In genomic region chr11:73335204-73335923, GRCh38 we compare ENCODE assay signal across 8 cellular contexts. TPM values are rescaled to one million over a fixed set of nuclear protein-coding genes. Genes with fewer than 3 reads are reported as not detected.
DNase-seq lines count a peak whose midpoint lies in the region; ATAC-seq and TF ChIP-seq lines count a peak whose summit lies in the region.

No MANE protein-coding gene starts in this region.

- peak; percentile 96 to 99 for TF ChIP-seq CTCF in GM23338 (conservative IDR thresholded peaks at IDR 0.05; ENCODE audit: low read depth in 2 of 2)
- peak; percentile 99 for TF ChIP-seq CTCF in left lung (IDR thresholded peaks at IDR 0.05)

- H3K9me3 Mint-ChIP-seq in GM23338: no peaks in the 10 kb centered on the region

- H3F3A ChIP-seq in GM23338 (replicated peaks; ENCODE audit: low read depth): 0 out of 2 replicates have a peak, but pooled peaks cover 5% of the 10 kb centered on the region

- H3K4me3 ChIP-seq in ACC112 (ENCODE audit: low read depth, low read length) (no peak overlapping the region), GM23338 (no peak overlapping the region), left lung (no peak overlapping the region)

- H3K9me3 ChIP-seq in left lung: no peaks in the 10 kb centered on the region

- H4K20me1 ChIP-seq in GM23338 (replicated peaks; ENCODE audit: insufficient read depth): peaks cover 20% of the 10 kb centered on the region

- peaks cover 51% of the 10 kb centered on the region for H3K27me3 Mint-ChIP-seq in GM23338 (ENCODE audit: insufficient read depth, low read depth, poor library complexity)

- H3K9me2 ChIP-seq in GM23338 (ENCODE audit: insufficient read depth): no peaks in the 10 kb centered on the region

- H3K36me3 Mint-ChIP-seq in GM23338 (ENCODE audit: low read depth): no peaks in the 10 kb centered on the region

- H3K27me3 ChIP-seq in ACC112 (ENCODE audit: insufficient read depth, low read length): no peaks in the 10 kb centered on the region
- H3K27me3 ChIP-seq in GM23338 (ENCODE audit: insufficient read depth): peaks cover 39% of the 10 kb centered on the region
- H3K27me3 ChIP-seq in left lung: no peaks in the 10 kb centered on the region

- ATAC-seq in GM23338 (peak; percentile 38), left lung (peak; percentile 90), HG02571 (IDR thresholded peaks at IDR 0.05; ENCODE audit: unreplicated experiment) (no peak)

- H3K79me2 ChIP-seq in ACC112 (ENCODE audit: control insufficient read depth, insufficient read depth, low read length, unreplicated experiment) (peaks cover 55% of the 10 kb centered on the region), GM23338 (replicated peaks; ENCODE audit: insufficient read depth) (no peaks in the 10 kb centered on the region)

- H3K27ac Mint-ChIP-seq in GM23338: no peak overlapping the region

- H2AFZ ChIP-seq in ACC112 (ENCODE audit: low read length, unreplicated experiment) (no peak overlapping the region), GM23338 (no peak overlapping the region)

- H3K36me3 ChIP-seq in ACC112 (ENCODE audit: insufficient read depth, low read length) (no peaks in the 10 kb centered on the region), GM23338 (ENCODE audit: insufficient read depth) (no peaks in the 10 kb centered on the region), left lung (peaks cover 0 to 3% of the 10 kb centered on the region in 2 donors)

- H3K4me3 Mint-ChIP-seq in GM23338: no peak overlapping the region

- H3K4me1 ChIP-seq in ACC112 (ENCODE audit: control insufficient read depth, insufficient read depth, low read length, unreplicated experiment): peaks cover 54% of the 10 kb centered on the region
- H3K4me1 ChIP-seq in GM23338 (ENCODE audit: insufficient read depth): peaks cover 48% of the 10 kb centered on the region
- H3K4me1 ChIP-seq in left lung: peaks cover 37 to 49% of the 10 kb centered on the region in 2 donors

- peak overlapping the region; percentile 24; the same call in 1 of the 2 replicates for H3K4me2 ChIP-seq in GM23338

- peak; percentile 86 for DNase-seq in GM23338 (ENCODE audit: low spot score)
- DNase-seq in NCI-H446 treated with DMSO at 0.1 percent for 48 hours (lab: John Stamatoyannopoulos, UW): peak; percentile 75
- peak; percentile 82 for DNase-seq in activated CD4-positive, CD25-positive, alpha-beta regulatory T cell treated with anti-CD3 and anti-CD28 coated beads, Interleukin-2, amount 50 U/mL, for 72 hours
- peak; percentile 90 for DNase-seq in cerebellar cortex (ENCODE audit: low spot score)
- DNase-seq in left lung: peak; percentile 76 to 94
- peak; percentile 81 to 82 for DNase-seq in stimulated activated CD4-positive, alpha-beta T cell treated with anti-CD3 and anti-CD28 coated beads, Interleukin-2, amount 100 ng/mL, for 48 hours

- peak overlapping the region; percentile 77 for H3K27ac ChIP-seq in ACC112 (ENCODE audit: low read depth, low read length)
- H3K27ac ChIP-seq in GM23338 (ENCODE audit: low read depth): no peak overlapping the region
- peak overlapping the region; percentile 49 to 78 for H3K27ac ChIP-seq in left lung

- intact Hi-C loops in left lung (cut with DNase I): no loop called here

- peaks cover 49% of the 10 kb centered on the region for H3K4me1 Mint-ChIP-seq in GM23338

TF ChIP-seq in GM23338, 12 proteins besides CTCF, POLR2A, EP300 and RAD21 (continues in another document):
- no peak for TF ChIP-seq STAT1 (IDR thresholded peaks at IDR 0.05; ENCODE audit: unreplicated experiment)
- TF ChIP-seq EZH2phosphoT487 (IDR thresholded peaks at IDR 0.05; ENCODE audit: unreplicated experiment): no peak
- TF ChIP-seq, protein P1, sequence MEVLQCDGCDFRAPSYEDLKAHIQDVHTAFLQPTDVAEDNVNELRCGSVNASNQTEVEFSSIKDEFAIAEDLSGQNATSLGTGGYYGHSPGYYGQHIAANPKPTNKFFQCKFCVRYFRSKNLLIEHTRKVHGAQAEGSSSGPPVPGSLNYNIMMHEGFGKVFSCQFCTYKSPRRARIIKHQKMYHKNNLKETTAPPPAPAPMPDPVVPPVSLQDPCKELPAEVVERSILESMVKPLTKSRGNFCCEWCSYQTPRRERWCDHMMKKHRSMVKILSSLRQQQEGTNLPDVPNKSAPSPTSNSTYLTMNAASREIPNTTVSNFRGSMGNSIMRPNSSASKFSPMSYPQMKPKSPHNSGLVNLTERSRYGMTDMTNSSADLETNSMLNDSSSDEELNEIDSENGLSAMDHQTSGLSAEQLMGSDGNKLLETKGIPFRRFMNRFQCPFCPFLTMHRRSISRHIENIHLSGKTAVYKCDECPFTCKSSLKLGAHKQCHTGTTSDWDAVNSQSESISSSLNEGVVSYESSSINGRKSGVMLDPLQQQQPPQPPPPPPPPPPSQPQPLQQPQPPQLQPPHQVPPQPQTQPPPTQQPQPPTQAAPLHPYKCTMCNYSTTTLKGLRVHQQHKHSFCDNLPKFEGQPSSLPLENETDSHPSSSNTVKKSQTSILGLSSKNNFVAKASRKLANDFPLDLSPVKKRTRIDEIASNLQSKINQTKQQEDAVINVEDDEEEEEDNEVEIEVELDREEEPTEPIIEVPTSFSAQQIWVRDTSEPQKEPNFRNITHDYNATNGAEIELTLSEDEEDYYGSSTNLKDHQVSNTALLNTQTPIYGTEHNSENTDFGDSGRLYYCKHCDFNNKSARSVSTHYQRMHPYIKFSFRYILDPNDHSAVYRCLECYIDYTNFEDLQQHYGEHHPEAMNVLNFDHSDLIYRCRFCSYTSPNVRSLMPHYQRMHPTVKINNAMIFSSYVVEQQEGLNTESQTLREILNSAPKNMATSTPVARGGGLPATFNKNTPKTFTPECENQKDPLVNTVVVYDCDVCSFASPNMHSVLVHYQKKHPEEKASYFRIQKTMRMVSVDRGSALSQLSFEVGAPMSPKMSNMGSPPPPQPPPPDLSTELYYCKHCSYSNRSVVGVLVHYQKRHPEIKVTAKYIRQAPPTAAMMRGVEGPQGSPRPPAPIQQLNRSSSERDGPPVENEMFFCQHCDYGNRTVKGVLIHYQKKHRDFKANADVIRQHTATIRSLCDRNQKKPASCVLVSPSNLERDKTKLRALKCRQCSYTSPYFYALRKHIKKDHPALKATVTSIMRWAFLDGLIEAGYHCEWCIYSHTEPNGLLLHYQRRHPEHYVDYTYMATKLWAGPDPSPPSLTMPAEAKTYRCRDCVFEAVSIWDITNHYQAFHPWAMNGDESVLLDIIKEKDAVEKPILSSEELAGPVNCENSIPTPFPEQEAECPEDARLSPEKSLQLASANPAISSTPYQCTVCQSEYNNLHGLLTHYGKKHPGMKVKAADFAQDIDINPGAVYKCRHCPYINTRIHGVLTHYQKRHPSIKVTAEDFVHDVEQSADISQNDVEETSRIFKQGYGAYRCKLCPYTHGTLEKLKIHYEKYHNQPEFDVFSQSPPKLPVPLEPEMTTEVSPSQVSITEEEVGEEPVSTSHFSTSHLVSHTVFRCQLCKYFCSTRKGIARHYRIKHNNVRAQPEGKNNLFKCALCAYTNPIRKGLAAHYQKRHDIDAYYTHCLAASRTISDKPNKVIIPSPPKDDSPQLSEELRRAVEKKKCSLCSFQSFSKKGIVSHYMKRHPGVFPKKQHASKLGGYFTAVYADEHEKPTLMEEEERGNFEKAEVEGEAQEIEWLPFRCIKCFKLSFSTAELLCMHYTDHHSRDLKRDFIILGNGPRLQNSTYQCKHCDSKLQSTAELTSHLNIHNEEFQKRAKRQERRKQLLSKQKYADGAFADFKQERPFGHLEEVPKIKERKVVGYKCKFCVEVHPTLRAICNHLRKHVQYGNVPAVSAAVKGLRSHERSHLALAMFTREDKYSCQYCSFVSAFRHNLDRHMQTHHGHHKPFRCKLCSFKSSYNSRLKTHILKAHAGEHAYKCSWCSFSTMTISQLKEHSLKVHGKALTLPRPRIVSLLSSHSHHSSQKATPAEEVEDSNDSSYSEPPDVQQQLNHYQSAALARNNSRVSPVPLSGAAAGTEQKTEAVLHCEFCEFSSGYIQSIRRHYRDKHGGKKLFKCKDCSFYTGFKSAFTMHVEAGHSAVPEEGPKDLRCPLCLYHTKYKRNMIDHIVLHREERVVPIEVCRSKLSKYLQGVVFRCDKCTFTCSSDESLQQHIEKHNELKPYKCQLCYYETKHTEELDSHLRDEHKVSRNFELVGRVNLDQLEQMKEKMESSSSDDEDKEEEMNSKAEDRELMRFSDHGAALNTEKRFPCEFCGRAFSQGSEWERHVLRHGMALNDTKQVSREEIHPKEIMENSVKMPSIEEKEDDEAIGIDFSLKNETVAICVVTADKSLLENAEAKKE (CRISPR knock-in tag; IDR thresholded peaks at IDR 0.05): no peak
- TF ChIP-seq NANOG (IDR thresholded peaks at IDR 0.05; ENCODE audit: borderline replicate concordance): no peak
- no peak for TF ChIP-seq EZH2 (IDR thresholded peaks at IDR 0.05; ENCODE audit: low read depth, unreplicated experiment)
- TF ChIP-seq JUNB (IDR thresholded peaks at IDR 0.05; ENCODE audit: unreplicated experiment): no peak
- TF ChIP-seq, protein P2, sequence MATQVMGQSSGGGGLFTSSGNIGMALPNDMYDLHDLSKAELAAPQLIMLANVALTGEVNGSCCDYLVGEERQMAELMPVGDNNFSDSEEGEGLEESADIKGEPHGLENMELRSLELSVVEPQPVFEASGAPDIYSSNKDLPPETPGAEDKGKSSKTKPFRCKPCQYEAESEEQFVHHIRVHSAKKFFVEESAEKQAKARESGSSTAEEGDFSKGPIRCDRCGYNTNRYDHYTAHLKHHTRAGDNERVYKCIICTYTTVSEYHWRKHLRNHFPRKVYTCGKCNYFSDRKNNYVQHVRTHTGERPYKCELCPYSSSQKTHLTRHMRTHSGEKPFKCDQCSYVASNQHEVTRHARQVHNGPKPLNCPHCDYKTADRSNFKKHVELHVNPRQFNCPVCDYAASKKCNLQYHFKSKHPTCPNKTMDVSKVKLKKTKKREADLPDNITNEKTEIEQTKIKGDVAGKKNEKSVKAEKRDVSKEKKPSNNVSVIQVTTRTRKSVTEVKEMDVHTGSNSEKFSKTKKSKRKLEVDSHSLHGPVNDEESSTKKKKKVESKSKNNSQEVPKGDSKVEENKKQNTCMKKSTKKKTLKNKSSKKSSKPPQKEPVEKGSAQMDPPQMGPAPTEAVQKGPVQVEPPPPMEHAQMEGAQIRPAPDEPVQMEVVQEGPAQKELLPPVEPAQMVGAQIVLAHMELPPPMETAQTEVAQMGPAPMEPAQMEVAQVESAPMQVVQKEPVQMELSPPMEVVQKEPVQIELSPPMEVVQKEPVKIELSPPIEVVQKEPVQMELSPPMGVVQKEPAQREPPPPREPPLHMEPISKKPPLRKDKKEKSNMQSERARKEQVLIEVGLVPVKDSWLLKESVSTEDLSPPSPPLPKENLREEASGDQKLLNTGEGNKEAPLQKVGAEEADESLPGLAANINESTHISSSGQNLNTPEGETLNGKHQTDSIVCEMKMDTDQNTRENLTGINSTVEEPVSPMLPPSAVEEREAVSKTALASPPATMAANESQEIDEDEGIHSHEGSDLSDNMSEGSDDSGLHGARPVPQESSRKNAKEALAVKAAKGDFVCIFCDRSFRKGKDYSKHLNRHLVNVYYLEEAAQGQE (IDR thresholded peaks at IDR 0.05; ENCODE audit: unreplicated experiment): no peak

RNA-seq across cellular contexts. Expression of gene ARHGEF17, which starts 27.3 kb away (rescaled TPM):
- 11.0 and 15.0 TPM in 2 replicates for total RNA-seq in GM23338 (2014; rRNA removed; shearing (Covaris generic))
- polyA plus RNA-seq in GM23338 (2016; fragmentation: Nextera tagmentation; extraction: Ambion mirVana): 2.7 and 2.9 TPM in 2 replicates
- 10 to 100 TPM; 56.3 to 69.1 TPM for total RNA-seq in left lung

RNA-seq across cellular contexts. Expression of gene RELT, which starts 40.8 kb away (rescaled TPM):
- total RNA-seq in GM23338 (2014; rRNA removed; shearing (Covaris generic)): 6.2 and 6.3 TPM in 2 replicates
- 2.0 and 2.1 TPM in 2 replicates for polyA plus RNA-seq in GM23338 (2016; fragmentation: Nextera tagmentation; extraction: Ambion mirVana)
- total RNA-seq in left lung: 10 to 100 TPM; 11.7 to 30.7 TPM
